Comparison of ENCODE assay signal across 9 cellular contexts in the genomic region with DNA sequence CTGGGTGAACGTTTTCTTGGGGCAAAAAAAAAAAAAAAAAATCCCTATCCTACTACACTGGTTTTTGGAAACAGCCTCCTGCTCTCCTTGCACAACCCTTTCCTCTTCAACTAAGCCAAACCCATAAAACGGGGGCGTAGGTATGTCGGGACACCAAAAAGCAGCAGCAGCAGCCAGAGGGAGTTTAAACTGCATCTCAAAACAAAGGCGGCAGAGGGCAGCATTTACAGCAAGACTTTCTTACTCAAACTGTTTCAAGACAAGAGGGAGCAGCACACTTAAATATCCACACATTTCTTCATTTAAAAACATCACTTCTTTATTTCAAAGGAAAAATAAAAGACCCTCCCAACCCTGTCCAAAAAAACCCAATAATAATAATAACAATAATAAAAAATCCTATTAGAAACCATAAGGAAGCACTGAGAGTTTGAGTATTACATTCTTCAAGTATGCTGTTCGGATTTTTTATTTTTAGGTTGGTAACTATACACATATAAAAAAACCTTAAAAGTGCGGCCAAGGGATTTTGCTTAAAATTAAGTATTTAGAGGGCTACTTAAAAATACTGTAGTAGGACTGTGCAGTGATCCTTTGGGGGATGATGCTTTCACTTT. TPM values are rescaled to one million over a fixed set of nuclear protein-coding genes. Genes with fewer than 3 reads are reported as not detected.
DNase-seq lines count a peak whose midpoint lies in the region; ATAC-seq and TF ChIP-seq lines count a peak whose summit lies in the region.
"Had no signal": no experiment of that assay in that cellular context is flagged by ENCODE, and none has a peak within 500 bp of the region (broad histone marks: within the 10 kb centered on the region; RNA-seq: fewer than 3 reads in every experiment).

No MANE protein-coding gene starts in this region.

- H3K27me3 Mint-ChIP-seq in activated CD8-positive, alpha-beta T cell treated with anti-CD3 and anti-CD28 coated beads, Interleukin-2, amount 10 ng/mL, durations not matched to agents 7 days and 5 days (ENCODE audit: low read depth): peaks cover 1% of the 10 kb centered on the region
- no peaks in the 10 kb centered on the region for H3K27me3 Mint-ChIP-seq in naive B cell

- intact Hi-C loops in A673 (cut with micrococcal nuclease; ENCODE audit: unreplicated experiment): loop anchor here (1.0 kb wide), 1 partner anchor 284 kb away; no protein-coding TSS in a partner anchor

- no TSS peak for BruUV-seq in A673 (replicated peaks; lab: Mats Ljungman, UMichigan)

- H3K27ac Mint-ChIP-seq in activated CD8-positive, alpha-beta T cell treated with anti-CD3 and anti-CD28 coated beads, Interleukin-2, amount 10 ng/mL, durations not matched to agents 7 days and 5 days: no peak overlapping the region
- peak overlapping the region in 1 of 6 donors; percentile 82 for H3K27ac Mint-ChIP-seq in naive B cell

- peak; percentile 85 for DNase-seq in A673 (ENCODE audit: low spot score)
- DNase-seq in NCI-H82 (lab: John Stamatoyannopoulos, UW): peak; percentile 80
- peak; percentile 74 for DNase-seq in activated CD8-positive, alpha-beta T cell treated with anti-CD3 and anti-CD28 coated beads, Interleukin-2, amount 10 ng/mL, durations not matched to agents 7 days and 5 days
- DNase-seq in epithelial cell of proximal tubule (ENCODE audit: low read depth): no peak
- peak; percentile 33 for DNase-seq in naive B cell
- DNase-seq in suprapubic skin (ENCODE audit: low spot score in 2 of 2): peak in 1 of 2 donors; percentile 83

- no peaks in the 10 kb centered on the region for H3K4me1 Mint-ChIP-seq in activated CD8-positive, alpha-beta T cell treated with anti-CD3 and anti-CD28 coated beads, Interleukin-2, amount 10 ng/mL, durations not matched to agents 7 days and 5 days (ENCODE audit: low read depth)
- H3K4me1 Mint-ChIP-seq in naive B cell: peaks cover 0 to 5% (median 2%) of the 10 kb centered on the region in 3 donors

- peaks cover 28% of the 10 kb centered on the region for H3K4me1 ChIP-seq in A673 (ENCODE audit: insufficient read depth, low read length, poor library complexity, severe bottlenecking)
- peaks cover 12% of the 10 kb centered on the region for H3K4me1 ChIP-seq in suprapubic skin

- H3K9me3 ChIP-seq in A673 (ENCODE audit: low read depth, low read length, poor library complexity, severe bottlenecking) (no peaks in the 10 kb centered on the region), suprapubic skin (no peaks in the 10 kb centered on the region)
- H3K9me3 ChIP-seq: neutrophil had no signal

- TF ChIP-seq CTCF in A673 (conservative IDR thresholded peaks at IDR 0.05; ENCODE audit: low read depth, low read length) (peak; percentile 85), GM12873 (IDR thresholded peaks at IDR 0.05; ENCODE audit: insufficient read depth, low read depth, low read length, missing control alignments) (peak; percentile 70), epithelial cell of proximal tubule (conservative IDR thresholded peaks at IDR 0.05; ENCODE audit: low read depth, low read length) (peak; percentile 79), suprapubic skin (IDR thresholded peaks at IDR 0.05) (peak; percentile 60 to 75)

- POLR2A ChIA-PET in A673 (lab: Charles Lee; ENCODE audit: low non-redundant PET): no interaction called here
- POLR2A ChIA-PET in activated CD8-positive, alpha-beta T cell treated with anti-CD3 and anti-CD28 coated beads, Interleukin-2, amount 10 ng/mL, durations not matched to agents 7 days and 5 days (lab: Charles Lee): no interaction called here

- H3K4me3 Mint-ChIP-seq in activated CD8-positive, alpha-beta T cell treated with anti-CD3 and anti-CD28 coated beads, Interleukin-2, amount 10 ng/mL, durations not matched to agents 7 days and 5 days: no peak overlapping the region
- no peak overlapping the region for H3K4me3 Mint-ChIP-seq in naive B cell

- no peak overlapping the region for H3K27ac ChIP-seq in A673 (ENCODE audit: low read depth, low read length, poor library complexity, severe bottlenecking)
- H3K27ac ChIP-seq in suprapubic skin: no peak overlapping the region
- H3K27ac ChIP-seq: neutrophil had no signal

- no peaks in the 10 kb centered on the region for H3K36me3 Mint-ChIP-seq in activated CD8-positive, alpha-beta T cell treated with anti-CD3 and anti-CD28 coated beads, Interleukin-2, amount 10 ng/mL, durations not matched to agents 7 days and 5 days (ENCODE audit: low read depth)
- H3K36me3 Mint-ChIP-seq in naive B cell: peaks cover 5 to 9% of the 10 kb centered on the region in 2 donors

- no peak for TF ChIP-seq EP300 in suprapubic skin (IDR thresholded peaks at IDR 0.05)

- H3K36me3 ChIP-seq in A673 (ENCODE audit: insufficient read depth, low read length, poor library complexity, severe bottlenecking): peaks cover 5% of the 10 kb centered on the region
- H3K36me3 ChIP-seq in suprapubic skin: peaks cover 7% of the 10 kb centered on the region

- no peak for ATAC-seq in activated CD8-positive, alpha-beta T cell treated with anti-CD3 and anti-CD28 coated beads, Interleukin-2, amount 10 ng/mL, durations not matched to agents 7 days and 5 days
- ATAC-seq in naive B cell (ENCODE audit: low read depth in 2 of 2): peak; percentile 30 to 43
- no peak for ATAC-seq in HG03442 (IDR thresholded peaks at IDR 0.05; ENCODE audit: unreplicated experiment)

- WGBS in suprapubic skin: 27% methylated on average over 7 of the region's 7 CpGs

- H3K27me3 ChIP-seq in A673 (replicated peaks; ENCODE audit: insufficient read depth, low read depth, low read length, poor library complexity) (no peaks in the 10 kb centered on the region), suprapubic skin (no peaks in the 10 kb centered on the region)
- H3K27me3 ChIP-seq: neutrophil had no signal

- no peaks in the 10 kb centered on the region for H3K9me3 Mint-ChIP-seq in activated CD8-positive, alpha-beta T cell treated with anti-CD3 and anti-CD28 coated beads, Interleukin-2, amount 10 ng/mL, durations not matched to agents 7 days and 5 days (ENCODE audit: insufficient read depth)
- H3K9me3 Mint-ChIP-seq in naive B cell: no peaks in the 10 kb centered on the region

- no peak for TF ChIP-seq POLR2A in suprapubic skin (IDR thresholded peaks at IDR 0.05)

- no peak overlapping the region for H3K4me3 ChIP-seq in A673 (ENCODE audit: low read depth, low read length, poor library complexity, severe bottlenecking)
- H3K4me3 ChIP-seq in epithelial cell of proximal tubule (ENCODE audit: low read depth, low read length): no peak overlapping the region
- H3K4me3 ChIP-seq in suprapubic skin: no peak overlapping the region

- CTCF ChIA-PET in A673 (lab: Charles Lee): interaction anchor here (0.7 kb wide), 3 partner anchors 23 to 85 kb away, joined by 4 to 8 read pairs (median 7); no protein-coding TSS in a partner anchor
- CTCF ChIA-PET in activated CD8-positive, alpha-beta T cell treated with anti-CD3 and anti-CD28 coated beads, Interleukin-2, amount 10 ng/mL, durations not matched to agents 7 days and 5 days (lab: Charles Lee): interaction anchor here (0.9 to 1.8 kb wide), 10 partner anchors 15 to 292 kb away, joined by 3 to 17 read pairs (median 4); no protein-coding TSS in a partner anchor

RNA-seq across cellular contexts. Expression of gene PLXND1, which starts 43.9 kb away (rescaled TPM):
- total RNA-seq in A673 (2021) (31.5 and 32.1 TPM in 2 replicates), epithelial cell of proximal tubule (27.3 and 30.7 TPM in 2 replicates), suprapubic skin (10 to 100 TPM; 19.0 to 51.0 (median 30.8) TPM)
- 1 to 10 TPM; 3.7 to 4.1 TPM for total RNA-seq in activated CD8-positive, alpha-beta T cell treated with anti-CD3 and anti-CD28 coated beads, Interleukin-2, amount 10 ng/mL, durations not matched to agents 7 days and 5 days
- polyA plus RNA-seq in naive B cell (ENCODE audit: low read depth in 6 of 6): under 1 TPM in 2 of 6 donors, not detected in 4; 0.11 to 0.32 TPM

Comparison
In these comparisons a context has a peak if more than half of its experiments do, and no peak if none do; other contexts are left out.
1. ATAC-seq: peak in naive B cell (2 of 2); none in activated CD8-positive, alpha-beta T cell treated with anti-CD3 and anti-CD28 coated beads, Interleukin-2, amount 10 ng/mL, durations not matched to agents 7 days and 5 days (single experiment) and HG03442 (single experiment).
2. Peak in every context shown above with its lines, with median percentiles within 50 percentile points of each other: CTCF ChIP-seq.